Comparison of ENCODE assay signal across 1 cellular context in the genomic region with DNA sequence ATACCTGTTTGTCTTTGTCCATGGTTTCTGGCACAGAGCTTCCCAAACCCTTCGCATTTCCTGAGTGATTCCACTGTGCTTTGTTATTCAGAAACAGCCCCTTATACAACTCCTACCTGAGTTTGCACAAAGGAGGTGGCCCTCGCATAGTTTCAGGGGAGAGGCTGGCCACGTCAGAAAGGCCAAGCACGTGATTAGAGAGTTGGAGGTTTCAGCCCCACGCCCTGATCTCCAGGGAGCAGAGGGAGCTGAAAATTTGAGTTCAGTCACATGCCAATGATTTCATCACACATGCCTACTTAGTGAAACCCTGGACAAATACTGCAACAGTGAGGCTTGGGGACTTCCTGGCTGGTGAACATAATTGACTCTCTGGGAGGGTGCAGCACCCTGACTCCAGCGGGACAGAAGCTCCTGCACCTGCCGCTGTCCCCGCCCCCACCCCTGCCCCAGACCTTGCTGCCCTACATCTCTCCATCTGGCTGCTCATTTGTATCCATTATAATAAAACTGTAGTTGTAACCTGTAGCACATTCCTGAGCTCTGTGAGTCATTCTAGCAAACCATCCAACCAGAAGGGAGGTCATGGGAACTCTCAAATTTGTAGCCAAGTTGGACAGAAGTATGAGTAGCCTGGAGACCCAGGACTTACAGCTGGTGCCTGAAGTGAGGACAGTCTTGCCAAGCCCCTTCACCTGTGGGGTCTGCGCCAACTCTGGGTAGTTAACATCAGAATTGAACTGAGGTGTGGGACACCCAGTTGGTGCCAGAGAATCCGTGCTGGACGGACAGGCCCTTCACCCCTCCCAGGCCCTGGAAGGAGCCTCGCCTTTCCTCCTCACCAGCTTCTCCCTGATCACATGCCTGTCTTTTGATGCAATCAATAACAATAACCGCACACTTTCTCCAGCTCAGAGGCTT.
TF ChIP-seq lines count a peak whose summit lies in the region.

No MANE protein-coding gene starts in this region.

TF ChIP-seq in K562, 482 proteins besides CTCF, POLR2A, EP300 and RAD21 (continued from another document):
- TF ChIP-seq ZNF217 (CRISPR knock-in tag; IDR thresholded peaks at IDR 0.05) (no peak), XRCC5 (IDR thresholded peaks at IDR 0.05; ENCODE audit: low read depth, low read length) (no peak), RUNX1 (IDR thresholded peaks at IDR 0.05; ENCODE audit: low read depth) (no peak), NFXL1 (CRISPR knock-in tag; IDR thresholded peaks at IDR 0.05) (no peak), CC2D1A (IDR thresholded peaks at IDR 0.05) (no peak), RBM14 (IDR thresholded peaks at IDR 0.05; ENCODE audit: borderline replicate concordance, insufficient read depth, low read depth, low read length) (no peak), MXI1 (IDR thresholded peaks at IDR 0.05; ENCODE audit: low read depth, low read length) (no peak), SAFB2 (IDR thresholded peaks at IDR 0.05; ENCODE audit: borderline replicate concordance, low read depth, low read length, severe bottlenecking) (no peak), IRF2 (CRISPR knock-in tag; IDR thresholded peaks at IDR 0.05) (no peak), MEF2D (tag; conservative IDR thresholded peaks at IDR 0.05; ENCODE audit: low read depth) (no peak), ZNF121 (CRISPR knock-in tag; conservative IDR thresholded peaks at IDR 0.05) (no peak), ZKSCAN8 (CRISPR knock-in tag; IDR thresholded peaks at IDR 0.05) (no peak), CHD2 (IDR thresholded peaks at IDR 0.05; ENCODE audit: low read depth, low read length) (no peak), CHD4 (IDR thresholded peaks at IDR 0.05; ENCODE audit: insufficient read depth, insufficient replicate concordance, low read depth, low read length, poor library complexity, severe bottlenecking) (no peak), ATF7 (IDR thresholded peaks at IDR 0.05) (0 out of 2 replicates have a peak, but pooled peaks have one; percentile 18), ZSCAN29 (IDR thresholded peaks at IDR 0.05) (no peak), JUND (IDR thresholded peaks at IDR 0.05; ENCODE audit: borderline replicate concordance, low read depth, low read length) (peak; percentile 44; the same call in 1 of the 2 replicates), JUND (tag; IDR thresholded peaks at IDR 0.05; ENCODE audit: borderline replicate concordance, low read depth, low read length) (no peak), SIX5 (IDR thresholded peaks at IDR 0.05; ENCODE audit: borderline replicate concordance in 1 of 2, insufficient read depth in 1 of 2, low read depth in 1 of 2, low read length in 2 of 2) (no peak), ZNF146 (CRISPR knock-in tag; IDR thresholded peaks at IDR 0.05; ENCODE audit: unreplicated experiment) (no peak), ZNF175 (CRISPR knock-in tag; IDR thresholded peaks at IDR 0.05; ENCODE audit: low read depth) (no peak), ZNF668 (CRISPR knock-in tag; IDR thresholded peaks at IDR 0.05) (no peak), PRMT5 (CRISPR knock-in tag; IDR thresholded peaks at IDR 0.05) (no peak), NBN (IDR thresholded peaks at IDR 0.05; ENCODE audit: low read depth) (no peak), BCOR (IDR thresholded peaks at IDR 0.05) (no peak), ZNF316 (IDR thresholded peaks at IDR 0.05) (no peak), L3MBTL2 (IDR thresholded peaks at IDR 0.05) (peak; percentile 88)
- TF ChIP-seq, protein P1, sequence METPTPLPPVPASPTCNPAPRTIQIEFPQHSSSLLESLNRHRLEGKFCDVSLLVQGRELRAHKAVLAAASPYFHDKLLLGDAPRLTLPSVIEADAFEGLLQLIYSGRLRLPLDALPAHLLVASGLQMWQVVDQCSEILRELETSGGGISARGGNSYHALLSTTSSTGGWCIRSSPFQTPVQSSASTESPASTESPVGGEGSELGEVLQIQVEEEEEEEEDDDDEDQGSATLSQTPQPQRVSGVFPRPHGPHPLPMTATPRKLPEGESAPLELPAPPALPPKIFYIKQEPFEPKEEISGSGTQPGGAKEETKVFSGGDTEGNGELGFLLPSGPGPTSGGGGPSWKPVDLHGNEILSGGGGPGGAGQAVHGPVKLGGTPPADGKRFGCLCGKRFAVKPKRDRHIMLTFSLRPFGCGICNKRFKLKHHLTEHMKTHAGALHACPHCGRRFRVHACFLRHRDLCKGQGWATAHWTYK (CRISPR knock-in tag; IDR thresholded peaks at IDR 0.05), result no peak
- TF ChIP-seq, protein P2, sequence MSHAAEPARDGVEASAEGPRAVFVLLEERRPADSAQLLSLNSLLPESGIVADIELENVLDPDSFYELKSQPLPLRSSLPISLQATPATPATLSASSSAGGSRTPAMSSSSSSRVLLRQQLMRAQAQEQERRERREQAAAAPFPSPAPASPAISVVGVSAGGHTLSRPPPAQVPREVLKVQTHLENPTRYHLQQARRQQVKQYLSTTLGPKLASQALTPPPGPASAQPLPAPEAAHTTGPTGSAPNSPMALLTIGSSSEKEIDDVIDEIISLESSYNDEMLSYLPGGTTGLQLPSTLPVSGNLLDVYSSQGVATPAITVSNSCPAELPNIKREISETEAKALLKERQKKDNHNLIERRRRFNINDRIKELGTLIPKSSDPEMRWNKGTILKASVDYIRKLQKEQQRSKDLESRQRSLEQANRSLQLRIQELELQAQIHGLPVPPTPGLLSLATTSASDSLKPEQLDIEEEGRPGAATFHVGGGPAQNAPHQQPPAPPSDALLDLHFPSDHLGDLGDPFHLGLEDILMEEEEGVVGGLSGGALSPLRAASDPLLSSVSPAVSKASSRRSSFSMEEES (CRISPR knock-in tag; IDR thresholded peaks at IDR 0.05), result peak; percentile 76
- TF ChIP-seq, protein P3, sequence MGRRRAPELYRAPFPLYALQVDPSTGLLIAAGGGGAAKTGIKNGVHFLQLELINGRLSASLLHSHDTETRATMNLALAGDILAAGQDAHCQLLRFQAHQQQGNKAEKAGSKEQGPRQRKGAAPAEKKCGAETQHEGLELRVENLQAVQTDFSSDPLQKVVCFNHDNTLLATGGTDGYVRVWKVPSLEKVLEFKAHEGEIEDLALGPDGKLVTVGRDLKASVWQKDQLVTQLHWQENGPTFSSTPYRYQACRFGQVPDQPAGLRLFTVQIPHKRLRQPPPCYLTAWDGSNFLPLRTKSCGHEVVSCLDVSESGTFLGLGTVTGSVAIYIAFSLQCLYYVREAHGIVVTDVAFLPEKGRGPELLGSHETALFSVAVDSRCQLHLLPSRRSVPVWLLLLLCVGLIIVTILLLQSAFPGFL (CRISPR knock-in tag; IDR thresholded peaks at IDR 0.05), result no peak
- TF ChIP-seq, protein P4, sequence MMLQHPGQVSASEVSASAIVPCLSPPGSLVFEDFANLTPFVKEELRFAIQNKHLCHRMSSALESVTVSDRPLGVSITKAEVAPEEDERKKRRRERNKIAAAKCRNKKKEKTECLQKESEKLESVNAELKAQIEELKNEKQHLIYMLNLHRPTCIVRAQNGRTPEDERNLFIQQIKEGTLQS (IDR thresholded peaks at IDR 0.05), result peak; percentile 73
- TF ChIP-seq, protein P4 (CRISPR knock-in tag; conservative IDR thresholded peaks at IDR 0.05), result no peak
- TF ChIP-seq, protein P5, sequence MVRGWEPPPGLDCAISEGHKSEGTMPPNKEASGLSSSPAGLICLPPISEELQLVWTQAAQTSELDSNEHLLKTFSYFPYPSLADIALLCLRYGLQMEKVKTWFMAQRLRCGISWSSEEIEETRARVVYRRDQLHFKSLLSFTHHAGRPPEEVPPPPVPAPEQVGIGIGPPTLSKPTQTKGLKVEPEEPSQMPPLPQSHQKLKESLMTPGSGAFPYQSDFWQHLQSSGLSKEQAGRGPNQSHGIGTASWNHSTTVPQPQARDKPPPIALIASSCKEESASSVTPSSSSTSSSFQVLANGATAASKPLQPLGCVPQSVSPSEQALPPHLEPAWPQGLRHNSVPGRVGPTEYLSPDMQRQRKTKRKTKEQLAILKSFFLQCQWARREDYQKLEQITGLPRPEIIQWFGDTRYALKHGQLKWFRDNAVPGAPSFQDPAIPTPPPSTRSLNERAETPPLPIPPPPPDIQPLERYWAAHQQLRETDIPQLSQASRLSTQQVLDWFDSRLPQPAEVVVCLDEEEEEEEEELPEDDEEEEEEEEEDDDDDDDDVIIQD (CRISPR knock-in tag; IDR thresholded peaks at IDR 0.05), result no peak
- TF ChIP-seq, protein P6, sequence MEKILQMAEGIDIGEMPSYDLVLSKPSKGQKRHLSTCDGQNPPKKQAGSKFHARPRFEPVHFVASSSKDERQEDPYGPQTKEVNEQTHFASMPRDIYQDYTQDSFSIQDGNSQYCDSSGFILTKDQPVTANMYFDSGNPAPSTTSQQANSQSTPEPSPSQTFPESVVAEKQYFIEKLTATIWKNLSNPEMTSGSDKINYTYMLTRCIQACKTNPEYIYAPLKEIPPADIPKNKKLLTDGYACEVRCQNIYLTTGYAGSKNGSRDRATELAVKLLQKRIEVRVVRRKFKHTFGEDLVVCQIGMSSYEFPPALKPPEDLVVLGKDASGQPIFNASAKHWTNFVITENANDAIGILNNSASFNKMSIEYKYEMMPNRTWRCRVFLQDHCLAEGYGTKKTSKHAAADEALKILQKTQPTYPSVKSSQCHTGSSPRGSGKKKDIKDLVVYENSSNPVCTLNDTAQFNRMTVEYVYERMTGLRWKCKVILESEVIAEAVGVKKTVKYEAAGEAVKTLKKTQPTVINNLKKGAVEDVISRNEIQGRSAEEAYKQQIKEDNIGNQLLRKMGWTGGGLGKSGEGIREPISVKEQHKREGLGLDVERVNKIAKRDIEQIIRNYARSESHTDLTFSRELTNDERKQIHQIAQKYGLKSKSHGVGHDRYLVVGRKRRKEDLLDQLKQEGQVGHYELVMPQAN (IDR thresholded peaks at IDR 0.05; ENCODE audit: borderline replicate concordance), result no peak
